ENCODE assay signal across 1 cellular context in genomic region chr15:72685925-72686794, GRCh38.
TF ChIP-seq lines count a peak whose summit lies in the region.

A gene with protein sequence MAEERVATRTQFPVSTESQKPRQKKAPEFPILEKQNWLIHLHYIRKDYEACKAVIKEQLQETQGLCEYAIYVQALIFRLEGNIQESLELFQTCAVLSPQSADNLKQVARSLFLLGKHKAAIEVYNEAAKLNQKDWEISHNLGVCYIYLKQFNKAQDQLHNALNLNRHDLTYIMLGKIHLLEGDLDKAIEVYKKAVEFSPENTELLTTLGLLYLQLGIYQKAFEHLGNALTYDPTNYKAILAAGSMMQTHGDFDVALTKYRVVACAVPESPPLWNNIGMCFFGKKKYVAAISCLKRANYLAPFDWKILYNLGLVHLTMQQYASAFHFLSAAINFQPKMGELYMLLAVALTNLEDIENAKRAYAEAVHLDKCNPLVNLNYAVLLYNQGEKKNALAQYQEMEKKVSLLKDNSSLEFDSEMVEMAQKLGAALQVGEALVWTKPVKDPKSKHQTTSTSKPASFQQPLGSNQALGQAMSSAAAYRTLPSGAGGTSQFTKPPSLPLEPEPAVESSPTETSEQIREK (plus strand): TSS chr15:72686207. CDS start chr15:72686228, 21 bp downstream.
HIGD2B (minus strand) TSS chr15:72686182; CDS start chr15:72676374, 9,808 bp downstream.

TF ChIP-seq in K562, 482 proteins besides CTCF, POLR2A, EP300 and RAD21 (continued from another document and continues in another):
- TF ChIP-seq ZNF395 (CRISPR knock-in tag; IDR thresholded peaks at IDR 0.05) (no peak; the same call in 1 of the 2 replicates), SMAD3 (CRISPR knock-in tag; conservative IDR thresholded peaks at IDR 0.05) (no peak), ZC3H8 (IDR thresholded peaks at IDR 0.05) (no peak), SP1 (CRISPR knock-in tag; IDR thresholded peaks at IDR 0.05) (no peak), ZNF507 (tag; conservative IDR thresholded peaks at IDR 0.05) (no peak), ILK (tag; IDR thresholded peaks at IDR 0.05; ENCODE audit: borderline replicate concordance, low read depth) (no peak), SNRNP70 (optimal IDR thresholded peaks at IDR 0.05; ENCODE audit: low read depth, low read length) (no peak), NCOA4 (IDR thresholded peaks at IDR 0.05; ENCODE audit: partially characterized antibody) (no peak), ZC3H4 (CRISPR knock-in tag; IDR thresholded peaks at IDR 0.05; ENCODE audit: borderline replicate concordance) (no peak), ZBTB43 (CRISPR knock-in tag; IDR thresholded peaks at IDR 0.05) (no peak), HCFC1 (IDR thresholded peaks at IDR 0.05; ENCODE audit: low read depth, low read length) (peak; percentile 57), ESRRA (IDR thresholded peaks at IDR 0.05; ENCODE audit: borderline replicate concordance, low read depth) (peak; percentile 32; the same call in 1 of the 2 replicates), ZNF316 (IDR thresholded peaks at IDR 0.05) (no peak), ZNF77 (CRISPR knock-in tag; IDR thresholded peaks at IDR 0.05) (no peak), TRIM24 (IDR thresholded peaks at IDR 0.05) (0 out of 4 replicates have a peak, but pooled peaks of 1 of the 2 experiments have one; percentile 11), ATF3 (IDR thresholded peaks at IDR 0.05) (no peak), ATF3 (CRISPR knock-in tag; conservative IDR thresholded peaks at IDR 0.05) (0 out of 2 replicates have a peak, but pooled peaks have one; percentile 48), CCNT2 (IDR thresholded peaks at IDR 0.05; ENCODE audit: borderline replicate concordance, extremely low read depth, insufficient read length, low read depth, low read length) (no peak), KAT2B (IDR thresholded peaks at IDR 0.05; ENCODE audit: low read depth, low read length) (no peak), GATA2 (CRISPR knock-in tag; IDR thresholded peaks at IDR 0.05) (peak; percentile 31; the same call in 1 of the 2 replicates), USF2 (CRISPR knock-in tag; IDR thresholded peaks at IDR 0.05) (no peak), ZBTB49 (CRISPR knock-in tag; IDR thresholded peaks at IDR 0.05; ENCODE audit: borderline replicate concordance) (no peak), NRF1 (conservative IDR thresholded peaks at IDR 0.05 in 1 of 2, IDR thresholded peaks at IDR 0.05 in 1 of 2) (peak; percentile 71 to 77), MAX (CRISPR knock-in tag; IDR thresholded peaks at IDR 0.05) (no peak; the same call in 1 of the 2 replicates), SIRT6 (IDR thresholded peaks at IDR 0.05; ENCODE audit: low read depth, low read length) (no peak), PPARD (CRISPR knock-in tag; IDR thresholded peaks at IDR 0.05) (no peak), FOXP1 (CRISPR knock-in tag; IDR thresholded peaks at IDR 0.05) (no peak), LEF1 (IDR thresholded peaks at IDR 0.05) (no peak), ZNF589 (CRISPR knock-in tag; IDR thresholded peaks at IDR 0.05; ENCODE audit: low read depth) (0 out of 2 replicates have a peak, but pooled peaks have one; percentile 27), CHD4 (IDR thresholded peaks at IDR 0.05; ENCODE audit: insufficient read depth, insufficient replicate concordance, low read depth, low read length, poor library complexity, severe bottlenecking) (no peak), TAF7 (tag; IDR thresholded peaks at IDR 0.05) (no peak), ZBTB5 (IDR thresholded peaks at IDR 0.05) (no peak), ZNF76 (CRISPR knock-in tag; IDR thresholded peaks at IDR 0.05; ENCODE audit: borderline replicate concordance) (no peak)
- TF ChIP-seq, protein P1, sequence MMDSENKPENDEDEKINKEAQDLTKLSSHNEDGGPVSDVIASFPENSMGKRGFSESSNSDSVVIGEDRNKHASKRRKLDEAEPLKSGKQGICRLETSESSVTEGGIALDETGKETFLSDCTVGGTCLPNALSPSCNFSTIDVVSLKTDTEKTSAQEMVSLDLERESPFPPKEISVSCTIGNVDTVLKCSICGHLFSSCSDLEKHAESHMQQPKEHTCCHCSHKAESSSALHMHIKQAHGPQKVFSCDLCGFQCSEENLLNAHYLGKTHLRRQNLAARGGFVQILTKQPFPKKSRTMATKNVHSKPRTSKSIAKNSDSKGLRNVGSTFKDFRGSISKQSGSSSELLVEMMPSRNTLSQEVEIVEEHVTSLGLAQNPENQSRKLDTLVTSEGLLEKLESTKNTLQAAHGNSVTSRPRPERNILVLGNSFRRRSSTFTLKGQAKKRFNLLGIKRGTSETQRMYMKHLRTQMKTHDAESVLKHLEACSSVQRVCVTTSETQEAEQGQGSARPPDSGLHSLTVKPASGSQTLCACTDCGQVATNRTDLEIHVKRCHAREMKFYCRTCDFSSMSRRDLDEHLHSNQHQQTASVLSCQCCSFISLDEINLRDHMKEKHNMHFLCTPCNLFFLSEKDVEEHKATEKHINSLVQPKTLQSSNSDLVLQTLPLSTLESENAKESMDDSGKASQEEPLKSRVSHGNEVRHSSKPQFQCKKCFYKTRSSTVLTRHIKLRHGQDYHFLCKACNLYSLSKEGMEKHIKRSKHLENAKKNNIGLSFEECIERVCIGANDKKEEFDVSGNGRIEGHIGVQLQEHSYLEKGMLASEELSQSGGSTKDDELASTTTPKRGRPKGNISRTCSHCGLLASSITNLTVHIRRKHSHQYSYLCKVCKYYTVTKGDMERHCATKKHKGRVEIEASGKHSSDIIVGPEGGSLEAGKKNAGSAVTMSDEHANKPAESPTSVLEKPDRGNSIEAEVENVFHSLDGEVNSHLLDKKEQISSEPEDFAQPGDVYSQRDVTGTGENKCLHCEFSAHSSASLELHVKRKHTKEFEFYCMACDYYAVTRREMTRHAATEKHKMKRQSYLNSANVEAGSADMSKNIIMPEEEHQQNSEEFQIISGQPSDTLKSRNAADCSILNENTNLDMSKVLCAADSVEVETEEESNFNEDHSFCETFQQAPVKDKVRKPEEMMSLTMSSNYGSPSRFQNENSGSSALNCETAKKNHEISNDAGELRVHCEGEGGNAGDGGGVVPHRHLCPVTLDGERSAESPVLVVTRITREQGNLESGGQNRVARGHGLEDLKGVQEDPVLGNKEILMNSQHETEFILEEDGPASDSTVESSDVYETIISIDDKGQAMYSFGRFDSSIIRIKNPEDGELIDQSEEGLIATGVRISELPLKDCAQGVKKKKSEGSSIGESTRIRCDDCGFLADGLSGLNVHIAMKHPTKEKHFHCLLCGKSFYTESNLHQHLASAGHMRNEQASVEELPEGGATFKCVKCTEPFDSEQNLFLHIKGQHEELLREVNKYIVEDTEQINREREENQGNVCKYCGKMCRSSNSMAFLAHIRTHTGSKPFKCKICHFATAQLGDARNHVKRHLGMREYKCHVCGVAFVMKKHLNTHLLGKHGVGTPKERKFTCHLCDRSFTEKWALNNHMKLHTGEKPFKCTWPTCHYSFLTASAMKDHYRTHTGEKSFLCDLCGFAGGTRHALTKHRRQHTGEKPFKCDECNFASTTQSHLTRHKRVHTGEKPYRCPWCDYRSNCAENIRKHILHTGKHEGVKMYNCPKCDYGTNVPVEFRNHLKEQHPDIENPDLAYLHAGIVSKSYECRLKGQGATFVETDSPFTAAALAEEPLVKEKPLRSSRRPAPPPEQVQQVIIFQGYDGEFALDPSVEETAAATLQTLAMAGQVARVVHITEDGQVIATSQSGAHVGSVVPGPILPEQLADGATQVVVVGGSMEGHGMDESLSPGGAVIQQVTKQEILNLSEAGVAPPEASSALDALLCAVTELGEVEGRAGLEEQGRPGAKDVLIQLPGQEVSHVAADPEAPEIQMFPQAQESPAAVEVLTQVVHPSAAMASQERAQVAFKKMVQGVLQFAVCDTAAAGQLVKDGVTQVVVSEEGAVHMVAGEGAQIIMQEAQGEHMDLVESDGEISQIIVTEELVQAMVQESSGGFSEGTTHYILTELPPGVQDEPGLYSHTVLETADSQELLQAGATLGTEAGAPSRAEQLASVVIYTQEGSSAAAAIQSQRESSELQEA (IDR thresholded peaks at IDR 0.05; ENCODE audit: low read depth), result no peak
- TF ChIP-seq, protein P2, sequence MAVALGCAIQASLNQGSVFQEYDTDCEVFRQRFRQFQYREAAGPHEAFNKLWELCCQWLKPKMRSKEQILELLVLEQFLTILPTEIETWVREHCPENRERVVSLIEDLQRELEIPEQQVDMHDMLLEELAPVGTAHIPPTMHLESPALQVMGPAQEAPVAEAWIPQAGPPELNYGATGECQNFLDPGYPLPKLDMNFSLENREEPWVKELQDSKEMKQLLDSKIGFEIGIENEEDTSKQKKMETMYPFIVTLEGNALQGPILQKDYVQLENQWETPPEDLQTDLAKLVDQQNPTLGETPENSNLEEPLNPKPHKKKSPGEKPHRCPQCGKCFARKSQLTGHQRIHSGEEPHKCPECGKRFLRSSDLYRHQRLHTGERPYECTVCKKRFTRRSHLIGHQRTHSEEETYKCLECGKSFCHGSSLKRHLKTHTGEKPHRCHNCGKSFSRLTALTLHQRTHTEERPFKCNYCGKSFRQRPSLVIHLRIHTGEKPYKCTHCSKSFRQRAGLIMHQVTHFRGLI (CRISPR knock-in tag; IDR thresholded peaks at IDR 0.05), result no peak
- TF ChIP-seq, protein P3, sequence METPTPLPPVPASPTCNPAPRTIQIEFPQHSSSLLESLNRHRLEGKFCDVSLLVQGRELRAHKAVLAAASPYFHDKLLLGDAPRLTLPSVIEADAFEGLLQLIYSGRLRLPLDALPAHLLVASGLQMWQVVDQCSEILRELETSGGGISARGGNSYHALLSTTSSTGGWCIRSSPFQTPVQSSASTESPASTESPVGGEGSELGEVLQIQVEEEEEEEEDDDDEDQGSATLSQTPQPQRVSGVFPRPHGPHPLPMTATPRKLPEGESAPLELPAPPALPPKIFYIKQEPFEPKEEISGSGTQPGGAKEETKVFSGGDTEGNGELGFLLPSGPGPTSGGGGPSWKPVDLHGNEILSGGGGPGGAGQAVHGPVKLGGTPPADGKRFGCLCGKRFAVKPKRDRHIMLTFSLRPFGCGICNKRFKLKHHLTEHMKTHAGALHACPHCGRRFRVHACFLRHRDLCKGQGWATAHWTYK (CRISPR knock-in tag; IDR thresholded peaks at IDR 0.05), result peak; percentile 22; the same call in 1 of the 2 replicates
